ENCODE assay signal across 1 cellular context in the genomic region with DNA sequence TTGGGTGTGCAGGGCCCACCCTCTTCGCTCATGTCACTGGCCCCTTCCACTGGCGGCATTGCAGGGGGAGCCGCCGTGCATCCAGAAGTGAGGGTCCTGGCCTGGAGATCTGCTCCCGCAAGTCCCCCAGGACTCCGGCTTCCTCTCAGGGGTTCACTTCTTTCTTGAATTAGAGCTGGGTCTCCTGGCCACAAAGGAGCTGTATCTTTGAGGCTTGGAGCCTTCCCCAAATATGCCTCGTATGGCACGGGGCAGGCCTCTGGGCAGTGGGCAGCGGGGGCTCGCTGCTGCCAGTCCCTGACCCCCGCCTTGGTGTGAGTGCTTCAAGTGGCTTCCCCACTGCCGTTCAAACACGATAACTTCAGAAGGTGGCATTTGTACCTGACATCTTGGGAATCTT.
A peak's percentile ranks its signal among the peaks of the same experiment; 100 is the strongest.
TF ChIP-seq lines count a peak whose summit lies in the region.

No MANE protein-coding gene starts in this region.

TF ChIP-seq in K562, 482 proteins besides CTCF, POLR2A, EP300 and RAD21:
- TF ChIP-seq RBM14 (IDR thresholded peaks at IDR 0.05; ENCODE audit: borderline replicate concordance, insufficient read depth, low read depth, low read length) (no peak), ZNF785 (CRISPR knock-in tag; IDR thresholded peaks at IDR 0.05) (no peak), TARDBP (IDR thresholded peaks at IDR 0.05) (no peak), KDM2B (CRISPR knock-in tag; IDR thresholded peaks at IDR 0.05) (no peak), MAFF (IDR thresholded peaks at IDR 0.05; ENCODE audit: low read length) (no peak), THRAP3 (IDR thresholded peaks at IDR 0.05; ENCODE audit: borderline replicate concordance) (no peak), ZNF717 (CRISPR knock-in tag; IDR thresholded peaks at IDR 0.05) (no peak), ZBTB8A (IDR thresholded peaks at IDR 0.05; ENCODE audit: partially characterized antibody) (no peak), ZNF354B (CRISPR knock-in tag; IDR thresholded peaks at IDR 0.05) (no peak), HMGN3 (IDR thresholded peaks at IDR 0.05; ENCODE audit: borderline replicate concordance, extremely low read depth, insufficient read length, low read depth, low read length) (peak; percentile 31), ZNF311 (CRISPR knock-in tag; IDR thresholded peaks at IDR 0.05) (no peak), KDM1A (IDR thresholded peaks at IDR 0.05) (no peak), NFE2L1 (tag; IDR thresholded peaks at IDR 0.05; ENCODE audit: borderline replicate concordance, low read depth) (no peak), RBM25 (IDR thresholded peaks at IDR 0.05; ENCODE audit: low read depth, low read length, severe bottlenecking) (no peak), BCOR (IDR thresholded peaks at IDR 0.05) (no peak), ZBTB7A (IDR thresholded peaks at IDR 0.05; ENCODE audit: borderline replicate concordance, control insufficient read depth, low read depth, low read length) (peak; percentile 46; the same call in 1 of the 2 replicates), HDAC3 (IDR thresholded peaks at IDR 0.05; ENCODE audit: borderline replicate concordance, partially characterized antibody) (no peak), GATAD2A (IDR thresholded peaks at IDR 0.05) (no peak), RBM17 (IDR thresholded peaks at IDR 0.05; ENCODE audit: borderline replicate concordance, low read depth, low read length) (no peak), NR2F6 (CRISPR knock-in tag; IDR thresholded peaks at IDR 0.05) (no peak), ERF (CRISPR knock-in tag; IDR thresholded peaks at IDR 0.05) (no peak), POLR2G (IDR thresholded peaks at IDR 0.05; ENCODE audit: low read depth, low read length) (peak; percentile 46; the same call in 1 of the 2 replicates), IRF2 (CRISPR knock-in tag; IDR thresholded peaks at IDR 0.05) (no peak), MEIS2 (IDR thresholded peaks at IDR 0.05; ENCODE audit: partially characterized antibody) (no peak), CCNT2 (IDR thresholded peaks at IDR 0.05; ENCODE audit: borderline replicate concordance, extremely low read depth, insufficient read length, low read depth, low read length) (peak; percentile 17), GTF2F1 (IDR thresholded peaks at IDR 0.05; ENCODE audit: low read depth, low read length) (no peak), ZNF644 (tag; IDR thresholded peaks at IDR 0.05; ENCODE audit: low read depth) (no peak), EWSR1 (IDR thresholded peaks at IDR 0.05; ENCODE audit: borderline replicate concordance, low read depth, partially characterized antibody) (no peak), KAT7 (CRISPR knock-in tag; IDR thresholded peaks at IDR 0.05; ENCODE audit: borderline replicate concordance) (no peak), ZNF253 (CRISPR knock-in tag; conservative IDR thresholded peaks at IDR 0.05) (no peak), RBFOX2 (IDR thresholded peaks at IDR 0.05; ENCODE audit: low read depth, low read length) (peak; percentile 57), ILF3 (IDR thresholded peaks at IDR 0.05; ENCODE audit: borderline replicate concordance) (no peak), MYNN (IDR thresholded peaks at IDR 0.05) (no peak), MYNN (CRISPR knock-in tag; IDR thresholded peaks at IDR 0.05) (no peak)
- TF ChIP-seq, protein P1, sequence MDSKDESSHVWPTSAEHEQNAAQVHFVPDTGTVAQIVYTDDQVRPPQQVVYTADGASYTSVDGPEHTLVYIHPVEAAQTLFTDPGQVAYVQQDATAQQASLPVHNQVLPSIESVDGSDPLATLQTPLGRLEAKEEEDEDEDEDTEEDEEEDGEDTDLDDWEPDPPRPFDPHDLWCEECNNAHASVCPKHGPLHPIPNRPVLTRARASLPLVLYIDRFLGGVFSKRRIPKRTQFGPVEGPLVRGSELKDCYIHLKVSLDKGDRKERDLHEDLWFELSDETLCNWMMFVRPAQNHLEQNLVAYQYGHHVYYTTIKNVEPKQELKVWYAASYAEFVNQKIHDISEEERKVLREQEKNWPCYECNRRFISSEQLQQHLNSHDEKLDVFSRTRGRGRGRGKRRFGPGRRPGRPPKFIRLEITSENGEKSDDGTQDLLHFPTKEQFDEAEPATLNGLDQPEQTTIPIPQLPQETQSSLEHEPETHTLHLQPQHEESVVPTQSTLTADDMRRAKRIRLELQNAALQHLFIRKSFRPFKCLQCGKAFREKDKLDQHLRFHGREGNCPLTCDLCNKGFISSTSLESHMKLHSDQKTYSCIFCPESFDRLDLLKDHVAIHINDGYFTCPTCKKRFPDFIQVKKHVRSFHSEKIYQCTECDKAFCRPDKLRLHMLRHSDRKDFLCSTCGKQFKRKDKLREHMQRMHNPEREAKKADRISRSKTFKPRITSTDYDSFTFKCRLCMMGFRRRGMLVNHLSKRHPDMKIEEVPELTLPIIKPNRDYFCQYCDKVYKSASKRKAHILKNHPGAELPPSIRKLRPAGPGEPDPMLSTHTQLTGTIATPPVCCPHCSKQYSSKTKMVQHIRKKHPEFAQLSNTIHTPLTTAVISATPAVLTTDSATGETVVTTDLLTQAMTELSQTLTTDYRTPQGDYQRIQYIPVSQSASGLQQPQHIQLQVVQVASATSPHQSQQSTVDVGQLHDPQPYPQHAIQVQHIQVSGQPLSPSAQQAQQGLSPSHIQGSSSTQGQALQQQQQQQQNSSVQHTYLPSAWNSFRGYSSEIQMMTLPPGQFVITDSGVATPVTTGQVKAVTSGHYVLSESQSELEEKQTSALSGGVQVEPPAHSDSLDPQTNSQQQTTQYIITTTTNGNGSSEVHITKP (IDR thresholded peaks at IDR 0.05; ENCODE audit: partially characterized antibody) = peak; percentile 87
- TF ChIP-seq, protein P2, sequence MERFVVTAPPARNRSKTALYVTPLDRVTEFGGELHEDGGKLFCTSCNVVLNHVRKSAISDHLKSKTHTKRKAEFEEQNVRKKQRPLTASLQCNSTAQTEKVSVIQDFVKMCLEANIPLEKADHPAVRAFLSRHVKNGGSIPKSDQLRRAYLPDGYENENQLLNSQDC (CRISPR knock-in tag; IDR thresholded peaks at IDR 0.05) = no peak
- TF ChIP-seq, protein P3, sequence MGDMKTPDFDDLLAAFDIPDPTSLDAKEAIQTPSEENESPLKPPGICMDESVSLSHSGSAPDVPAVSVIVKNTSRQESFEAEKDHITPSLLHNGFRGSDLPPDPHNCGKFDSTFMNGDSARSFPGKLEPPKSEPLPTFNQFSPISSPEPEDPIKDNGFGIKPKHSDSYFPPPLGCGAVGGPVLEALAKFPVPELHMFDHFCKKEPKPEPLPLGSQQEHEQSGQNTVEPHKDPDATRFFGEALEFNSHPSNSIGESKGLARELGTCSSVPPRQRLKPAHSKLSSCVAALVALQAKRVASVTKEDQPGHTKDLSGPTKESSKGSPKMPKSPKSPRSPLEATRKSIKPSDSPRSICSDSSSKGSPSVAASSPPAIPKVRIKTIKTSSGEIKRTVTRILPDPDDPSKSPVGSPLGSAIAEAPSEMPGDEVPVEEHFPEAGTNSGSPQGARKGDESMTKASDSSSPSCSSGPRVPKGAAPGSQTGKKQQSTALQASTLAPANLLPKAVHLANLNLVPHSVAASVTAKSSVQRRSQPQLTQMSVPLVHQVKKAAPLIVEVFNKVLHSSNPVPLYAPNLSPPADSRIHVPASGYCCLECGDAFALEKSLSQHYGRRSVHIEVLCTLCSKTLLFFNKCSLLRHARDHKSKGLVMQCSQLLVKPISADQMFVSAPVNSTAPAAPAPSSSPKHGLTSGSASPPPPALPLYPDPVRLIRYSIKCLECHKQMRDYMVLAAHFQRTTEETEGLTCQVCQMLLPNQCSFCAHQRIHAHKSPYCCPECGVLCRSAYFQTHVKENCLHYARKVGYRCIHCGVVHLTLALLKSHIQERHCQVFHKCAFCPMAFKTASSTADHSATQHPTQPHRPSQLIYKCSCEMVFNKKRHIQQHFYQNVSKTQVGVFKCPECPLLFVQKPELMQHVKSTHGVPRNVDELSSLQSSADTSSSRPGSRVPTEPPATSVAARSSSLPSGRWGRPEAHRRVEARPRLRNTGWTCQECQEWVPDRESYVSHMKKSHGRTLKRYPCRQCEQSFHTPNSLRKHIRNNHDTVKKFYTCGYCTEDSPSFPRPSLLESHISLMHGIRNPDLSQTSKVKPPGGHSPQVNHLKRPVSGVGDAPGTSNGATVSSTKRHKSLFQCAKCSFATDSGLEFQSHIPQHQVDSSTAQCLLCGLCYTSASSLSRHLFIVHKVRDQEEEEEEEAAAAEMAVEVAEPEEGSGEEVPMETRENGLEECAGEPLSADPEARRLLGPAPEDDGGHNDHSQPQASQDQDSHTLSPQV (IDR thresholded peaks at IDR 0.05) = peak; percentile 43; the same call in 1 of the 2 replicates
- TF ChIP-seq, protein P4, sequence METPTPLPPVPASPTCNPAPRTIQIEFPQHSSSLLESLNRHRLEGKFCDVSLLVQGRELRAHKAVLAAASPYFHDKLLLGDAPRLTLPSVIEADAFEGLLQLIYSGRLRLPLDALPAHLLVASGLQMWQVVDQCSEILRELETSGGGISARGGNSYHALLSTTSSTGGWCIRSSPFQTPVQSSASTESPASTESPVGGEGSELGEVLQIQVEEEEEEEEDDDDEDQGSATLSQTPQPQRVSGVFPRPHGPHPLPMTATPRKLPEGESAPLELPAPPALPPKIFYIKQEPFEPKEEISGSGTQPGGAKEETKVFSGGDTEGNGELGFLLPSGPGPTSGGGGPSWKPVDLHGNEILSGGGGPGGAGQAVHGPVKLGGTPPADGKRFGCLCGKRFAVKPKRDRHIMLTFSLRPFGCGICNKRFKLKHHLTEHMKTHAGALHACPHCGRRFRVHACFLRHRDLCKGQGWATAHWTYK (CRISPR knock-in tag; IDR thresholded peaks at IDR 0.05) = no peak
- TF ChIP-seq, protein P5, sequence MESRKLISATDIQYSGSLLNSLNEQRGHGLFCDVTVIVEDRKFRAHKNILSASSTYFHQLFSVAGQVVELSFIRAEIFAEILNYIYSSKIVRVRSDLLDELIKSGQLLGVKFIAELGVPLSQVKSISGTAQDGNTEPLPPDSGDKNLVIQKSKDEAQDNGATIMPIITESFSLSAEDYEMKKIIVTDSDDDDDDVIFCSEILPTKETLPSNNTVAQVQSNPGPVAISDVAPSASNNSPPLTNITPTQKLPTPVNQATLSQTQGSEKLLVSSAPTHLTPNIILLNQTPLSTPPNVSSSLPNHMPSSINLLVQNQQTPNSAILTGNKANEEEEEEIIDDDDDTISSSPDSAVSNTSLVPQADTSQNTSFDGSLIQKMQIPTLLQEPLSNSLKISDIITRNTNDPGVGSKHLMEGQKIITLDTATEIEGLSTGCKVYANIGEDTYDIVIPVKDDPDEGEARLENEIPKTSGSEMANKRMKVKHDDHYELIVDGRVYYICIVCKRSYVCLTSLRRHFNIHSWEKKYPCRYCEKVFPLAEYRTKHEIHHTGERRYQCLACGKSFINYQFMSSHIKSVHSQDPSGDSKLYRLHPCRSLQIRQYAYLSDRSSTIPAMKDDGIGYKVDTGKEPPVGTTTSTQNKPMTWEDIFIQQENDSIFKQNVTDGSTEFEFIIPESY (CRISPR knock-in tag; IDR thresholded peaks at IDR 0.05) = 0 out of 2 replicates have a peak, but pooled peaks have one; percentile 39
- TF ChIP-seq, protein P6, sequence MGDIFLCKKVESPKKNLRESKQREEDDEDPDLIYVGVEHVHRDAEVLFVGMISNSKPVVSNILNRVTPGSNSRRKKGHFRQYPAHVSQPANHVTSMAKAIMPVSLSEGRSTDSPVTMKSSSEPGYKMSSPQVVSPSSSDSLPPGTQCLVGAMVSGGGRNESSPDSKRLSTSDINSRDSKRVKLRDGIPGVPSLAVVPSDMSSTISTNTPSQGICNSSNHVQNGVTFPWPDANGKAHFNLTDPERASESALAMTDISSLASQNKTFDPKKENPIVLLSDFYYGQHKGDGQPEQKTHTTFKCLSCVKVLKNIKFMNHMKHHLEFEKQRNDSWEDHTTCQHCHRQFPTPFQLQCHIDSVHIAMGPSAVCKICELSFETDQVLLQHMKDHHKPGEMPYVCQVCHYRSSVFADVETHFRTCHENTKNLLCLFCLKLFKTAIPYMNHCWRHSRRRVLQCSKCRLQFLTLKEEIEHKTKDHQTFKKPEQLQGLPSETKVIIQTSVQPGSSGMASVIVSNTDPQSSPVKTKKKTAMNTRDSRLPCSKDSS (IDR thresholded peaks at IDR 0.05; ENCODE audit: low read depth, partially characterized antibody) = no peak
- TF ChIP-seq, protein P7, sequence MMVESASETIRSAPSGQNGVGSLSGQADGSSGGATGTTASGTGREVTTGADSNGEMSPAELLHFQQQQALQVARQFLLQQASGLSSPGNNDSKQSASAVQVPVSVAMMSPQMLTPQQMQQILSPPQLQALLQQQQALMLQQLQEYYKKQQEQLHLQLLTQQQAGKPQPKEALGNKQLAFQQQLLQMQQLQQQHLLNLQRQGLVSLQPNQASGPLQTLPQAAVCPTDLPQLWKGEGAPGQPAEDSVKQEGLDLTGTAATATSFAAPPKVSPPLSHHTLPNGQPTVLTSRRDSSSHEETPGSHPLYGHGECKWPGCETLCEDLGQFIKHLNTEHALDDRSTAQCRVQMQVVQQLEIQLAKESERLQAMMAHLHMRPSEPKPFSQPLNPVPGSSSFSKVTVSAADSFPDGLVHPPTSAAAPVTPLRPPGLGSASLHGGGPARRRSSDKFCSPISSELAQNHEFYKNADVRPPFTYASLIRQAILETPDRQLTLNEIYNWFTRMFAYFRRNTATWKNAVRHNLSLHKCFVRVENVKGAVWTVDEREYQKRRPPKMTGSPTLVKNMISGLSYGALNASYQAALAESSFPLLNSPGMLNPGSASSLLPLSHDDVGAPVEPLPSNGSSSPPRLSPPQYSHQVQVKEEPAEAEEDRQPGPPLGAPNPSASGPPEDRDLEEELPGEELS (CRISPR knock-in tag; IDR thresholded peaks at IDR 0.05; ENCODE audit: borderline replicate concordance) = no peak
